Comparison of ENCODE assay signal across 2 cellular contexts in the genomic region with DNA sequence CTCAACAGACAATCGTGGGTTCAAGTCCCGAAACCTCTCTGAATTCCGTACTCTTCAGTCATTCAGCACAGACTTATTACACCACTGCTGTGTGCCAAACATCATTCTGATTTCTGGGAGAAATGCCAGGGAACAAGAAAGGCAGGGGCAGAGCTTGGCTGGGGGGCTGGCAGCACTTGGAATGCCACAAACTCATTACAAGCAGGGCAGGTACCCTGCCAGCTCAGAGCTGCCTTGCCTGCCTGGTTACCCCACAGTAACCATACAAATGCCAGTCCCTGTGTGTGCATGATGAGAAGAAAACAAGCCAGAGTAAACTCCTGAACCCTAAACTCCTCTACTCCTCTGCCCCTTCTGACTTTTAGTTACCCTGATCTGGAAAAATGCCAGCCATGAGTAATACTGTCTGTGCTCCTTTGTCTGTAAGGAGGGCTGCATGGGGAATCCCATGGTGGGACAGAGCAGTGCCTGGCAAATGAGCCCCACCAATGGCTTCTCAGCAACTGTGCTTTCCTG.
TF ChIP-seq lines count a peak whose summit lies in the region.

No MANE protein-coding gene starts in this region.

TF ChIP-seq in Ishikawa, 13 proteins besides CTCF, POLR2A, EP300 and RAD21:
- TF ChIP-seq EGR1 (IDR thresholded peaks at IDR 0.05): no peak
- peak; percentile 44 for TF ChIP-seq NFIC (IDR thresholded peaks at IDR 0.05)

TF ChIP-seq in HepG2, 621 proteins besides CTCF, POLR2A, EP300 and RAD21:
- no peak for TF ChIP-seq TAF15 (IDR thresholded peaks at IDR 0.05; ENCODE audit: low read depth, low read length, poor library complexity, severe bottlenecking)
